Comparison of ENCODE assay signal across 25 cellular contexts in the genomic region with DNA sequence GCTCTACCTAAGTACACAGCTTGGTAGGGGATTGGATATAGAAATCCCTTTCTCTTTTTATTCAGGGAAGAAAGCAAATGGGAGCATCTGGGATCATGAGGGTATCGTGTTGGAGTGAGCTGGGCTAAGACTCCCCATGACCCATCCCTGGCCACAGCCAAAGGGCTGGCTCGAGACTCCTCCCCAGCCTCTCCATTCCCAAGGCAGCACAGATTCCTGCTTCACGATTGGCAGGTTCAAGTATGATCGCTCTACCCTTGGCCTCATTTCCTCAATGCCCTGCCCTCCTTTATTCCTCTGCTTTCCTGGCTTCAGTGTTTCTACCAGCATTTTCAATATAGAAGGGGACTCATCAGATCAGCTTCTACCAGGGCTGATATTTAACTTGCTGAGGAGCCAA.
"Had no signal": no experiment of that assay in that cellular context is flagged by ENCODE, and none has a peak within 500 bp of the region (broad histone marks: within the 10 kb centered on the region; RNA-seq: fewer than 3 reads in every experiment).

No MANE protein-coding gene starts in this region.

- FAIRE-seq: HTR-8/SVneo, K562 had no signal

- H3K9me3 ChIP-seq: Peyer's patch, SJCRH30 had no signal

- H3K27me3 ChIP-seq: Peyer's patch, SJCRH30 had no signal

- H2AFZ ChIP-seq: PC-9 had no signal

- ATAC-seq: K562, Right ventricle myocardium inferior, SK-N-SH treated with all-trans-retinoic acid at 6 μM for 48 hours had no signal

- H3K4me3 ChIP-seq: K562, PC-9, Peyer's patch, SJCRH30 had no signal

- DNase-seq: MV-4-11; NCI-H1048; NCI-H1105; NCI-H1417; NCI-H1436 treated with DMSO at 0.1 percent for 48 hours; NCI-H1694; NCI-H187 treated with DMSO at 0.1 percent for 48 hours; NCI-H2029 treated with DMSO at 0.1 percent for 48 hours; NCI-H2171 treated with DMSO at 0.1 percent for 48 hours; NCI-H345; NCI-H446 treated with DMSO at 0.1 percent for 48 hours; NCI-H510A treated with DMSO at 0.1 percent for 48 hours; NCI-H526 treated with DMSO at 0.1 percent for 48 hours; NCI-H748 treated with DMSO at 0.1 percent for 48 hours; NK-92 treated with Interleukin-12 subunit alpha and Interleukin-12 subunit beta, amount 100 ng/mL, for 24 hours; PC-9; Peyer's patch; SHP77 treated with DMSO at 0.1 percent for 48 hours; SJCRH30 had no signal

- H3K9ac ChIP-seq: KMS-11 had no signal

- H3K36me3 ChIP-seq: Peyer's patch, SJCRH30 had no signal

- H3K27ac ChIP-seq: HL-60, KMS-11, PC-9, Peyer's patch, SJCRH30 had no signal

- H3K4me2 ChIP-seq: KMS-11, PC-9 had no signal
